Comparison of ENCODE assay signal across 21 cellular contexts in genomic region chr11:130551388-130551787, GRCh38.
"Had no signal": no experiment of that assay in that cellular context is flagged by ENCODE, and none has a peak within 500 bp of the region (broad histone marks: within the 10 kb centered on the region; RNA-seq: fewer than 3 reads in every experiment).

No MANE protein-coding gene starts in this region.

- H3K9me3 ChIP-seq: prostate gland, sigmoid colon, SJCRH30, tibial nerve had no signal

- H3K27me3 ChIP-seq: hepatocyte, sigmoid colon, SJCRH30, tibial nerve had no signal

- H3K27ac ChIP-seq: epithelial cell of prostate, hepatocyte, prostate gland, sigmoid colon, SJCRH30 had no signal

- H3K36me3 Mint-ChIP-seq: activated naive CD8-positive, alpha-beta T cell treated with anti-CD3 and anti-CD28 coated beads for 36 hours; WTC11 had no signal

- H3K36me3 ChIP-seq: prostate gland, sigmoid colon, SJCRH30, tibial nerve had no signal

- H3K9me3 Mint-ChIP-seq: activated naive CD8-positive, alpha-beta T cell treated with anti-CD3 and anti-CD28 coated beads for 36 hours; nephron progenitor cell; WTC11 had no signal

- H3K4me1 ChIP-seq: prostate gland, SJCRH30 had no signal

- ATAC-seq: activated CD8-positive, alpha-beta T cell treated with anti-CD3 and anti-CD28 coated beads, Interleukin-2, amount 10 ng/mL, durations not matched to agents 7 days and 5 days; left lobe of liver; T-helper 17 cell; WTC11 had no signal

- H3K27ac Mint-ChIP-seq: activated CD8-positive, alpha-beta T cell treated with anti-CD3 and anti-CD28 coated beads, Interleukin-2, amount 10 ng/mL, durations not matched to agents 7 days and 5 days; activated naive CD8-positive, alpha-beta T cell treated with anti-CD3 and anti-CD28 coated beads for 36 hours; nephron progenitor cell; T-helper 17 cell; WTC11 had no signal

- DNase-seq: activated CD4-positive, alpha-beta T cell treated with anti-CD3 and anti-CD28 coated beads for 48 hours; activated CD8-positive, alpha-beta memory T cell treated with anti-CD3 and anti-CD28 coated beads, Interleukin-2, amount 50 U/mL, for 4 hours; activated CD8-positive, alpha-beta T cell treated with anti-CD3 and anti-CD28 coated beads, Interleukin-2, amount 10 ng/mL, durations not matched to agents 7 days and 5 days; activated naive CD8-positive, alpha-beta T cell treated with anti-CD3 and anti-CD28 coated beads for 36 hours; activated T-cell treated with anti-CD3 and anti-CD28 coated beads, Interleukin-2, amount 50 U/mL, for 48 hours; anterior cingulate cortex; islet precursor cell; nephron progenitor cell; occipital lobe; sigmoid colon; SJCRH30; stimulated activated CD4-positive, alpha-beta T cell treated with anti-CD3 and anti-CD28 coated beads, Interleukin-4, amount 100 ng/mL, for 1 hour; stimulated activated naive CD4-positive, alpha-beta T cell treated with Interleukin-2 at 50 U/mL for 16 hours; substantia nigra; T-helper 17 cell had no signal

- H3K4me1 Mint-ChIP-seq: activated naive CD8-positive, alpha-beta T cell treated with anti-CD3 and anti-CD28 coated beads for 36 hours; T-helper 17 cell had no signal

- H3K27me3 Mint-ChIP-seq: activated naive CD8-positive, alpha-beta T cell treated with anti-CD3 and anti-CD28 coated beads for 36 hours had no signal

- H3K4me3 Mint-ChIP-seq: activated CD8-positive, alpha-beta T cell treated with anti-CD3 and anti-CD28 coated beads, Interleukin-2, amount 10 ng/mL, durations not matched to agents 7 days and 5 days; activated naive CD8-positive, alpha-beta T cell treated with anti-CD3 and anti-CD28 coated beads for 36 hours; nephron progenitor cell; T-helper 17 cell; WTC11 had no signal

- H3K4me3 ChIP-seq: hepatocyte, prostate gland, sigmoid colon, SJCRH30, tibial nerve had no signal
